ENCODE assay signal across 19 cellular contexts in the genomic region with DNA sequence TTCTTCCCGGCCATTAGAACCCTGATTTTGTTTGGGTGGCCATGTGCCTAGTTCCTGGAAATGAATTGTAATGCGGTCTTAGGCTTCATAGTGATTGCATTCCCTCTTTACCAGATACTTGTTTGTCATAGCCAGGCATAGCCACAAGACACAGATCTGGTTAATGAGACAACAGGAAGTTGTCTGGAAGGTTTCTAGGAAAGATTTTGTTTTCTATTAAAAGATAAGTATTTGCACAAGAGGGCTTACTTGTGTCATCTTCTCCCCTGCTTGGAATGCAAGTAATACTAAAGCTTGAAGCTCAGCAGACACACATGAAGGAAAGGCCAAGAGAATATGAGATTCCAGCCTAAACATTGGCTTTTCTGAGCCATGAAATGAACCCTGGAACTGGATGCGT.
"Had no signal": no experiment of that assay in that cellular context is flagged by ENCODE, and none has a peak within 500 bp of the region (broad histone marks: within the 10 kb centered on the region; RNA-seq: fewer than 3 reads in every experiment).

No MANE protein-coding gene starts in this region.

- H3K36me3 ChIP-seq: adrenal gland, cardiac muscle cell, gastroesophageal sphincter, pancreas, sigmoid colon, tibial artery had no signal

- H3K27ac Mint-ChIP-seq: activated naive CD4-positive, alpha-beta T cell treated with anti-CD3 and anti-CD28 coated beads, Interleukin-2, amount 50 U/mL, for 24 hours; endodermal cell; naive B cell had no signal

- DNase-seq: adrenal gland; dorsolateral prefrontal cortex; endodermal cell; erythroblast; islet precursor cell; naive B cell; pancreas; sigmoid colon; stimulated activated CD4-positive, alpha-beta T cell treated with anti-CD3 and anti-CD28 coated beads, Interleukin-12 subunit alpha, Interleukin-12 subunit beta, amount 100 ng/mL, for 4 hours; stimulated activated CD4-positive, alpha-beta T cell treated with anti-CD3 and anti-CD28 coated beads, Interleukin-2, amount 100 ng/mL, for 24 hours; SW 1271; tibial artery had no signal

- H3K27me3 Mint-ChIP-seq: activated naive CD4-positive, alpha-beta T cell treated with anti-CD3 and anti-CD28 coated beads, Interleukin-2, amount 50 U/mL, for 24 hours; naive B cell; stimulated activated memory B cell treated with anti-CD40 and anti-IgM and Interleukin-4, amounts not matched to agents 10 μg/mL and 1 μg/mL and 100 μg/mL, for 72 hours had no signal

- H3K4me3 Mint-ChIP-seq: activated naive CD4-positive, alpha-beta T cell treated with anti-CD3 and anti-CD28 coated beads, Interleukin-2, amount 50 U/mL, for 24 hours; endodermal cell; naive B cell; stimulated activated memory B cell treated with anti-CD40 and anti-IgM and Interleukin-4, amounts not matched to agents 10 μg/mL and 1 μg/mL and 100 μg/mL, for 72 hours had no signal

- ATAC-seq: gastroesophageal sphincter; pancreas; stimulated activated memory B cell treated with anti-CD40 and anti-IgM and Interleukin-4, amounts not matched to agents 10 μg/mL and 1 μg/mL and 100 μg/mL, for 72 hours had no signal

- H3K9me3 ChIP-seq: adrenal gland, gastroesophageal sphincter, pancreas, sigmoid colon, tibial artery had no signal

- H3K4me3 ChIP-seq: adrenal gland, cardiac muscle cell, dorsolateral prefrontal cortex, gastroesophageal sphincter, lung, pancreas, sigmoid colon, tibial artery had no signal

- H3K4me1 ChIP-seq: gastroesophageal sphincter, pancreas, sigmoid colon, tibial artery had no signal

- H3K27ac ChIP-seq: adrenal gland, cardiac muscle cell, dorsolateral prefrontal cortex, gastroesophageal sphincter, pancreas, sigmoid colon, tibial artery had no signal

- FAIRE-seq: pancreas, urothelium cell line had no signal

- H3K27me3 ChIP-seq: adrenal gland, cardiac muscle cell, dorsolateral prefrontal cortex, gastroesophageal sphincter, pancreas, sigmoid colon, tibial artery had no signal

- H3K9me3 Mint-ChIP-seq: activated naive CD4-positive, alpha-beta T cell treated with anti-CD3 and anti-CD28 coated beads, Interleukin-2, amount 50 U/mL, for 24 hours; activated T-helper 2 cell treated with anti-CD3 and anti-CD28 coated beads, Interferon-gamma antibody, Interleukin-2, Interleukin-4, amounts not matched to agents 10 μg/mL and 5 μg/mL and 100 μg/mL, durations not matched to agents 14 hours and 24 hours and 36 hours; endodermal cell; naive B cell; stimulated activated memory B cell treated with anti-CD40 and anti-IgM and Interleukin-4, amounts not matched to agents 10 μg/mL and 1 μg/mL and 100 μg/mL, for 72 hours had no signal
